In the genomic region with DNA sequence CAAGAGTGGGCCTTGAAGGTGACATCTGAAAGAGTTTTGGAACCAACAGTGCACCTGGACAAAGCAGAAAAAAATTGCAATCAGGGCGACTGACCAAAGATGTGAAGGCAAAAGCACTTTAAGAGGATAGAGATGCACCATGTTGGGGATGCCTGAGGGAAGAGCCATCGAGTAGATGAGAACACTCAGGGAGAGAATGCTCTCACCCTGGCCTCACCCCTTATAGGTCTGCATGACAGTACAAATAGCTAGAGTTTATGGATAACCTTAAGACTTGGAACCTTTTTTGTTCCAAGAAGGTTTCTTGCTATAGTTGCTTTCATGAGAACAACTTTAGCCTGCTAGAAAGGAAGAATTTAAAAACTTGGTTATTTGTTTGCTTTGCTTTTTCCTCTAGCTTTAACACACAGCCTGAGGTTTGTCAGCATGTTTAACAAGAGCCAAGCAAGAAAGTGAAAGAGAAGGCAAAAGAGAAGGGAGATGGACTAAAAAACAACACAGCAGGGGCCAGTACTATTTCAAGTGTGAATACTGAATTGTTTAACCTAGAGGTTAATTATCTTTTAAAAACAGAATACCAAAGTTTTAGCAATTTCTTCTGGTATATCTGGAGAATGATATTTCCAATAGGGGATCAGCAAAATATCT, we compare ENCODE assay signal across 1 cellular context.
TF ChIP-seq lines count a peak whose summit lies in the region.

No MANE protein-coding gene starts in this region.

TF ChIP-seq in WTC11, 78 proteins besides CTCF, POLR2A, EP300 and RAD21 (continued from another document):
- TF ChIP-seq MYBL2 (CRISPR knock-in tag; IDR thresholded peaks at IDR 0.05) (no peak), ETV6 (CRISPR knock-in tag; IDR thresholded peaks at IDR 0.05) (no peak)
- TF ChIP-seq, protein P1, sequence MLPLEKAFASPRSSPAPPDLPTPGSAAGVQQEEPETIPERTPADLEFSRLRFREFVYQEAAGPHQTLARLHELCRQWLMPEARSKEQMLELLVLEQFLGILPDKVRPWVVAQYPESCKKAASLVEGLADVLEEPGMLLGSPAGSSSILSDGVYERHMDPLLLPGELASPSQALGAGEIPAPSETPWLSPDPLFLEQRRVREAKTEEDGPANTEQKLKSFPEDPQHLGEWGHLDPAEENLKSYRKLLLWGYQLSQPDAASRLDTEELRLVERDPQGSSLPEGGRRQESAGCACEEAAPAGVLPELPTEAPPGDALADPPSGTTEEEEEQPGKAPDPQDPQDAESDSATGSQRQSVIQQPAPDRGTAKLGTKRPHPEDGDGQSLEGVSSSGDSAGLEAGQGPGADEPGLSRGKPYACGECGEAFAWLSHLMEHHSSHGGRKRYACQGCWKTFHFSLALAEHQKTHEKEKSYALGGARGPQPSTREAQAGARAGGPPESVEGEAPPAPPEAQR (CRISPR knock-in tag; IDR thresholded peaks at IDR 0.05), result no peak
